ENCODE assay signal across 11 cellular contexts in genomic region chr21:45540601-45540970, GRCh38. TPM values are rescaled to one million over a fixed set of nuclear protein-coding genes. Genes with fewer than 3 reads are reported as not detected.
DNase-seq lines count a peak whose midpoint lies in the region; ATAC-seq, FAIRE-seq and TF ChIP-seq lines count a peak whose summit lies in the region.
"Had no signal": no experiment of that assay in that cellular context is flagged by ENCODE, and none has a peak within 500 bp of the region (broad histone marks: within the 10 kb centered on the region; RNA-seq: fewer than 3 reads in every experiment).

No MANE protein-coding gene starts in this region.

- no peak for FAIRE-seq in K562 (lab: Jason Lieb, UNC)
- FAIRE-seq: urothelium cell line had no signal

- no peaks in the 10 kb centered on the region for H3K27me3 Mint-ChIP-seq in Caco-2 (ENCODE audit: insufficient read depth, unreplicated experiment)
- H3K27me3 Mint-ChIP-seq in nephron progenitor cell (ENCODE audit: low read depth, poor library complexity), result no peaks in the 10 kb centered on the region

- H3K4me3 ChIP-seq in Caco-2 (ENCODE audit: low read depth, low read length) (no peak overlapping the region), Loucy (ENCODE audit: low read length, poor library complexity, severe bottlenecking) (peak overlapping the region; percentile 74), K562 (peak overlapping the region; percentile 48)

- no peak for TF ChIP-seq EP300 in K562 (IDR thresholded peaks at IDR 0.05; ENCODE audit: low read length)

- H3K27me3 ChIP-seq in Caco-2 (replicated peaks; ENCODE audit: control insufficient read depth, insufficient read depth, low read length) (no peaks in the 10 kb centered on the region), Loucy (ENCODE audit: insufficient read depth, low read length, poor library complexity, severe bottlenecking) (no peaks in the 10 kb centered on the region), K562 (ENCODE audit: control insufficient read depth in 2 of 2, insufficient read depth in 2 of 2, low read length in 2 of 2) (no peaks in the 10 kb centered on the region; a peak in 1 of 5 replicates)

- H3K4me2 ChIP-seq in Loucy (ENCODE audit: low read depth, low read length, poor library complexity, severe bottlenecking), result peak overlapping the region; percentile 93
- peak overlapping the region; percentile 86 for H3K4me2 ChIP-seq in K562 (ENCODE audit: insufficient read depth, low read length)

- peaks cover 22% of the 10 kb centered on the region for H4K20me1 ChIP-seq in Loucy (ENCODE audit: insufficient read depth, low read length, poor library complexity, severe bottlenecking)
- H4K20me1 ChIP-seq in K562 (replicated peaks; ENCODE audit: control insufficient read depth, insufficient read depth, low read length), result no peaks in the 10 kb centered on the region; the same call in 1 of the 2 replicates

- intact Hi-C loops in Caco-2 (cut with micrococcal nuclease; ENCODE audit: unreplicated experiment), result no loop called here
- intact Hi-C loops in K562 (cut with micrococcal nuclease), result loop anchor here (5.0 kb wide), 1 partner anchor 248 kb away; no protein-coding TSS in a partner anchor

- H3K36me3 Mint-ChIP-seq in Caco-2 (ENCODE audit: insufficient read depth, unreplicated experiment) (peaks cover 8% of the 10 kb centered on the region), nephron progenitor cell (ENCODE audit: low read depth) (peaks cover 4% of the 10 kb centered on the region)

- H3K27ac Mint-ChIP-seq in Caco-2 (ENCODE audit: unreplicated experiment), result no peak overlapping the region
- no peak overlapping the region for H3K27ac Mint-ChIP-seq in nephron progenitor cell

- TF ChIP-seq RAD21 in K562 (CRISPR knock-in tag; conservative IDR thresholded peaks at IDR 0.05 in 1 of 2, IDR thresholded peaks at IDR 0.05 in 1 of 2), result no peak

- BruUV-seq in Caco-2 (replicated peaks; lab: Mats Ljungman, UMichigan), result no TSS peak
- BruUV-seq in K562 (replicated peaks; lab: Mats Ljungman, UMichigan), result no TSS peak

- CTCF ChIA-PET in Caco-2 (lab: Charles Lee), result no interaction called here
- CTCF ChIA-PET in K562 (lab: Yijun Ruan, JAX; ENCODE audit: low intra/inter-chr PET ratio), result no interaction called here

- H3K9me3 Mint-ChIP-seq in Caco-2 (ENCODE audit: unreplicated experiment) (no peaks in the 10 kb centered on the region), nephron progenitor cell (no peaks in the 10 kb centered on the region)

- H3K9me3 ChIP-seq in Caco-2 (no peaks in the 10 kb centered on the region), Loucy (ENCODE audit: insufficient read depth, low read depth, low read length) (no peaks in the 10 kb centered on the region), K562 (replicated peaks; ENCODE audit: control insufficient read depth, insufficient read depth, low read depth, low read length) (no peaks in the 10 kb centered on the region)

- no peak for TF ChIP-seq CTCF in Caco-2 (IDR thresholded peaks at IDR 0.05; ENCODE audit: insufficient read depth in 1 of 2, low read depth in 1 of 2, low read length in 1 of 2, severe bottlenecking in 1 of 2, unreplicated experiment in 1 of 2)
- no peak for TF ChIP-seq CTCF in Loucy (conservative IDR thresholded peaks at IDR 0.05; ENCODE audit: low read length)
- TF ChIP-seq CTCF in K562 (IDR thresholded peaks at IDR 0.05 in 2 of 3, conservative IDR thresholded peaks at IDR 0.05 in 1 of 3; ENCODE audit: insufficient read depth in 2 of 3, low read depth in 1 of 3, low read length in 3 of 3), result no peak
- no peak for TF ChIP-seq CTCF in nephron progenitor cell (IDR thresholded peaks at IDR 0.05)

- TF ChIP-seq POLR2A in K562 (conservative IDR thresholded peaks at IDR 0.05), result no peak

- DNase-seq in Caco-2 (peak in 1 of 2 experiments; percentile 15), K562 (ENCODE audit: extremely low read depth in 1 of 4, low spot score in 3 of 4) (no peak), nephron progenitor cell (no peak), NCI-H2196 treated with DMSO at 0.1 percent for 48 hours (lab: John Stamatoyannopoulos, UW; ENCODE audit: unreplicated experiment) (no peak)
- DNase-seq: NCI-H1436; stimulated activated CD4-positive, alpha-beta T cell treated with anti-CD3 and anti-CD28 coated beads, Interleukin-4, amount 100 ng/mL, for 4 hours had no signal

- no peaks in the 10 kb centered on the region for H3F3A ChIP-seq in Loucy (ENCODE audit: low read depth)

- no peaks in the 10 kb centered on the region for H3K9me2 ChIP-seq in Loucy (replicated peaks; ENCODE audit: low read depth, low read length)

- H3K9me1 ChIP-seq in K562 (ENCODE audit: control insufficient read depth, insufficient read depth, low read length), result no peaks in the 10 kb centered on the region

- H3K9ac ChIP-seq in Loucy (ENCODE audit: low read depth, low read length, poor library complexity, severe bottlenecking), result peak overlapping the region; percentile 84
- H3K9ac ChIP-seq in K562 (ENCODE audit: insufficient read depth in 1 of 2, low read depth in 2 of 2, low read length in 2 of 2), result peak overlapping the region; percentile 78 to 96

- H3K36me3 ChIP-seq in Caco-2 (ENCODE audit: control insufficient read depth, insufficient read depth, low read length) (no peaks in the 10 kb centered on the region), Loucy (ENCODE audit: insufficient read depth, low read length) (no peaks in the 10 kb centered on the region; the same call in 1 of the 2 replicates), K562 (ENCODE audit: control insufficient read depth, insufficient read depth, low read length) (peaks cover 52% of the 10 kb centered on the region; the same call in 2 of the 3 replicates)

- peaks cover 15% of the 10 kb centered on the region for H3K4me1 ChIP-seq in Caco-2
- H3K4me1 ChIP-seq in Loucy (ENCODE audit: insufficient read depth, low read length, poor library complexity, severe bottlenecking), result peaks cover 29% of the 10 kb centered on the region
- peaks cover 7 to 70% of the 10 kb centered on the region in 2 experiments; a peak in 4 of 5 replicates for H3K4me1 ChIP-seq in K562 (replicated peaks in 1 of 2; ENCODE audit: control insufficient read depth in 2 of 2, insufficient read depth in 2 of 2, low read length in 2 of 2)

- WGBS in K562 (ENCODE audit: insufficient coverage, low coverage, missing lambda C conversion rate), result 17% methylated on average over 10 of the region's 10 CpGs

- POLR2A ChIA-PET in Caco-2 (lab: Charles Lee) (no interaction called here), K562 (lab: Yijun Ruan, JAX) (interaction anchor here (0.8 to 2.0 kb wide), 4 partner anchors 10 to 233 kb away, joined by 3 to 6 read pairs (median 3); no protein-coding TSS in a partner anchor)

- ATAC-seq in K562, result no peak
- ATAC-seq in GM18520 (IDR thresholded peaks at IDR 0.05; ENCODE audit: unreplicated experiment), result no peak
- no peak for ATAC-seq in HG03571 (IDR thresholded peaks at IDR 0.05; ENCODE audit: unreplicated experiment)
- ATAC-seq in GM19467 (IDR thresholded peaks at IDR 0.05; ENCODE audit: unreplicated experiment), result no peak

- H3K4me3 Mint-ChIP-seq in Caco-2 (ENCODE audit: unreplicated experiment) (peak overlapping the region; percentile 69), nephron progenitor cell (peak overlapping the region; percentile 83)

- H3K79me2 ChIP-seq in Loucy (ENCODE audit: insufficient read depth, low read length) (peaks cover 48% of the 10 kb centered on the region), K562 (ENCODE audit: control insufficient read depth, insufficient read depth, low read length) (peaks cover 56% of the 10 kb centered on the region)

- no peak overlapping the region; the same call in 2 of the 3 replicates for H3K27ac ChIP-seq in K562 (ENCODE audit: extremely low read depth, low read depth, low read length)

- H2AFZ ChIP-seq in Loucy (ENCODE audit: low read length) (no peak overlapping the region), K562 (ENCODE audit: low read depth, low read length) (no peak overlapping the region)

- H3K4me1 Mint-ChIP-seq in Caco-2 (ENCODE audit: low read depth, unreplicated experiment), result no peaks in the 10 kb centered on the region
- peaks cover 22% of the 10 kb centered on the region for H3K4me1 Mint-ChIP-seq in nephron progenitor cell

- in situ Hi-C loops in K562 (cut with MboI), result no loop called here

TF ChIP-seq in K562, 482 proteins besides CTCF, POLR2A, EP300 and RAD21 (continues in another document):
- TF ChIP-seq SP2 (IDR thresholded peaks at IDR 0.05; ENCODE audit: extremely low read depth, low read depth, low read length, poor library complexity, severe bottlenecking), result no peak

RNA-seq across cellular contexts. Expression of gene SLC19A1, which starts 1.7 kb away (rescaled TPM):
- total RNA-seq in Caco-2 (2022) (45.4 and 47.3 TPM in 2 replicates), K562 (2014; rRNA removed) (34.7 and 41.3 TPM in 2 replicates), K562 (2014; rRNA removed; fragmentation: Illumina TruSeq; extraction: Trizol) (8.0 and 8.7 TPM in 2 replicates), K562 (2015; rRNA removed; fragmentation: Illumina TruSeq; extraction: Trizol) (18.8 and 21.4 TPM in 2 replicates), K562 (2021) (88.7 and 91.3 TPM in 2 replicates)
- total RNA-seq in K562 (2011; cell fraction: chromatin; rRNA removed; ENCODE audit: low replicate concordance), result 43.8 and 108 TPM in 2 replicates
- 90.5 and 93.4 TPM in 2 replicates for total RNA-seq in K562 (2011; cell fraction: nucleolus; rRNA removed)
- total RNA-seq in K562 (2011; cell fraction: nucleoplasm; rRNA removed), result 52.4 and 63.7 TPM in 2 replicates
- polyA plus RNA-seq in K562 (2011; rRNA removed) (11.5 and 24.6 TPM in 2 replicates), K562 (2014; fragmentation: Illumina TruSeq; extraction: Trizol) (12.0 and 24.5 TPM in 2 replicates), K562 (2014; fragmentation: Nextera tagmentation; extraction: Ambion mirVana) (1 to 10 TPM in 1 of 2 experiments, under 1 TPM in 1; 0.65 to 2.3 TPM), K562 (2014; rRNA removed) (36.6 and 50.8 TPM in 2 replicates)
- polyA plus RNA-seq in K562 (2011; cell fraction: cytosol; rRNA removed), result 20.4 and 78.6 TPM in 2 replicates
- 49.9 and 126 TPM in 2 replicates for polyA plus RNA-seq in K562 (2011; cell fraction: nucleus; rRNA removed)
- 20.5 and 34.6 TPM in 2 replicates for polyA plus RNA-seq in K562 (2012)
- polyA minus RNA-seq in K562 (2011; rRNA and poly(A)+ RNA removed), result 11.9 and 16.0 TPM in 2 replicates
- polyA minus RNA-seq in K562 (2011; cell fraction: cytosol; rRNA and poly(A)+ RNA removed), result 41.4 and 45.6 TPM in 2 replicates
- 23.3 TPM in 2 replicates for polyA minus RNA-seq in K562 (2011; cell fraction: nucleus; rRNA and poly(A)+ RNA removed)
